Comparison of ENCODE assay signal across 7 cellular contexts in the genomic region with DNA sequence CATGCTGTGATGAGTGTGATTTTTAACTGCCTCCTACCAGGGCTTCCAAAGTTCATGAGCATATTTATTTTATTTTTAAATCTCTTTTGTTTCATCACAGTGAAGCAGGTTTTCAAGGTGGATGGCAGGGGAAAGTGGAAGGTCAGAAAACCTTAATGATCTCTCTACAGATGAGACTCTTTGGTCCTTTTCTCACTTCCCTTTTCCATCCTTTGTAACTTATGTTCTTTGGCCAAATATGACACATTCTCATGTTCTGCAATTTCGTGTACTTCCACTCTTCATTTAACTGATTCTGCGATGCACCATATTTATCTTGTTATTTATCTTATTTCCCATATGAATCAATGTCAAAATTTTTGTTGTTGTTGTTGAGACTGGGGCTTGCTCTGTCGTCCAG.
A peak's percentile ranks its signal among the peaks of the same experiment; 100 is the strongest.
DNase-seq lines count a peak whose midpoint lies in the region; ATAC-seq, FAIRE-seq and TF ChIP-seq lines count a peak whose summit lies in the region.
"Not testable (repeated sequence)": the region's sequence is repeated elsewhere in the genome, so short reads cannot be mapped to it uniquely, and the experiment has no call there.

No MANE protein-coding gene starts in this region.

- H3F3A ChIP-seq in Loucy (ENCODE audit: low read depth) = not testable (repeated sequence)

- peak overlapping the region; percentile 41 for H3K4me3 Mint-ChIP-seq in T-helper 2 cell treated with Interferon-gamma antibody and Interleukin-4, amounts not matched to agents 5 μg/mL and 100 μg/mL, for 36 hours

- peaks cover 11% of the 10 kb centered on the region for H3K27me3 Mint-ChIP-seq in T-helper 2 cell treated with Interferon-gamma antibody and Interleukin-4, amounts not matched to agents 5 μg/mL and 100 μg/mL, for 36 hours (ENCODE audit: low read depth)

- TF ChIP-seq RAD21 in K562 (CRISPR knock-in tag; conservative IDR thresholded peaks at IDR 0.05 in 1 of 2, IDR thresholded peaks at IDR 0.05 in 1 of 2) = not testable (repeated sequence)

- not testable (repeated sequence) for TF ChIP-seq CTCF in Loucy (conservative IDR thresholded peaks at IDR 0.05; ENCODE audit: low read length); K562 (IDR thresholded peaks at IDR 0.05 in 2 of 3, conservative IDR thresholded peaks at IDR 0.05 in 1 of 3; ENCODE audit: insufficient read depth in 2 of 3, low read depth in 1 of 3, low read length in 3 of 3)

- not testable (repeated sequence) for H3K9me3 Mint-ChIP-seq in T-helper 2 cell treated with Interferon-gamma antibody and Interleukin-4, amounts not matched to agents 5 μg/mL and 100 μg/mL, for 36 hours

- H3K36me3 Mint-ChIP-seq in T-helper 2 cell treated with Interferon-gamma antibody and Interleukin-4, amounts not matched to agents 5 μg/mL and 100 μg/mL, for 36 hours (ENCODE audit: low read depth) = peaks cover 33% of the 10 kb centered on the region

- intact Hi-C loops in K562 (cut with micrococcal nuclease) = not testable (repeated sequence)

- H3K9me3 ChIP-seq in Loucy (ENCODE audit: insufficient read depth, low read depth, low read length); K562 (replicated peaks; ENCODE audit: control insufficient read depth, insufficient read depth, low read depth, low read length): not testable (repeated sequence)

- CTCF ChIA-PET in K562 (lab: Yijun Ruan, JAX; ENCODE audit: low intra/inter-chr PET ratio) = not testable (repeated sequence)

- in situ Hi-C loops in K562 (cut with MboI) = not testable (repeated sequence)

- H3K4me2 ChIP-seq in Loucy (ENCODE audit: low read depth, low read length, poor library complexity, severe bottlenecking) = peak overlapping the region; percentile 69
- not testable (repeated sequence) for H3K4me2 ChIP-seq in K562 (ENCODE audit: insufficient read depth, low read length)

- DNase-seq in T-helper 2 cell treated with Interferon-gamma antibody and Interleukin-4, amounts not matched to agents 5 μg/mL and 100 μg/mL, for 36 hours (ENCODE audit: low spot score); K562 (ENCODE audit: extremely low read depth in 1 of 4, low spot score in 3 of 4): not testable (repeated sequence)

- not testable (repeated sequence) for H3K27ac Mint-ChIP-seq in T-helper 2 cell treated with Interferon-gamma antibody and Interleukin-4, amounts not matched to agents 5 μg/mL and 100 μg/mL, for 36 hours

- H3K27ac ChIP-seq in K562 (ENCODE audit: extremely low read depth, low read depth, low read length) = not testable (repeated sequence)

- TF ChIP-seq EP300 in K562 (IDR thresholded peaks at IDR 0.05; ENCODE audit: low read length) = not testable (repeated sequence)

- H3K79me2 ChIP-seq in Loucy (ENCODE audit: insufficient read depth, low read length) = peaks cover 82% of the 10 kb centered on the region
- not testable (repeated sequence) for H3K79me2 ChIP-seq in K562 (ENCODE audit: control insufficient read depth, insufficient read depth, low read length)

- not testable (repeated sequence) for H3K9me2 ChIP-seq in Loucy (replicated peaks; ENCODE audit: low read depth, low read length)

- peaks cover 27% of the 10 kb centered on the region for H3K4me1 ChIP-seq in Loucy (ENCODE audit: insufficient read depth, low read length, poor library complexity, severe bottlenecking)
- not testable (repeated sequence) for H3K4me1 ChIP-seq in K562 (replicated peaks in 1 of 2; ENCODE audit: control insufficient read depth in 2 of 2, insufficient read depth in 2 of 2, low read length in 2 of 2)

- peak overlapping the region; percentile 71 for H3K9ac ChIP-seq in Loucy (ENCODE audit: low read depth, low read length, poor library complexity, severe bottlenecking)
- H3K9ac ChIP-seq in K562 (ENCODE audit: insufficient read depth in 1 of 2, low read depth in 2 of 2, low read length in 2 of 2) = not testable (repeated sequence)

- not testable (repeated sequence) for H3K27me3 ChIP-seq in Loucy (ENCODE audit: insufficient read depth, low read length, poor library complexity, severe bottlenecking); K562 (ENCODE audit: control insufficient read depth in 2 of 2, insufficient read depth in 2 of 2, low read length in 2 of 2)

- not testable (repeated sequence) for H3K9me1 ChIP-seq in K562 (ENCODE audit: control insufficient read depth, insufficient read depth, low read length)

- peaks cover 14% of the 10 kb centered on the region for H3K4me1 Mint-ChIP-seq in T-helper 2 cell treated with Interferon-gamma antibody and Interleukin-4, amounts not matched to agents 5 μg/mL and 100 μg/mL, for 36 hours (ENCODE audit: low read depth)

- BruUV-seq in K562 (replicated peaks; lab: Mats Ljungman, UMichigan) = not testable (repeated sequence)

- ATAC-seq in GM18508 (IDR thresholded peaks at IDR 0.05; ENCODE audit: insufficient read depth, unreplicated experiment) (peak; percentile 78), GM19372 (IDR thresholded peaks at IDR 0.05; ENCODE audit: low read depth, unreplicated experiment) (peak; percentile 97), GM21786 (IDR thresholded peaks at IDR 0.05; ENCODE audit: unreplicated experiment) (peak; percentile 99), HG03103 (IDR thresholded peaks at IDR 0.05; ENCODE audit: low read depth, unreplicated experiment) (peak; percentile 73)
- not testable (repeated sequence) for ATAC-seq in K562

- TF ChIP-seq POLR2A in K562 (conservative IDR thresholded peaks at IDR 0.05) = not testable (repeated sequence)

- WGBS in K562 (ENCODE audit: insufficient coverage, low coverage, missing lambda C conversion rate) = 6% methylated on average over 3 of the region's 3 CpGs

- FAIRE-seq in K562 (lab: Jason Lieb, UNC) = not testable (repeated sequence)

- not testable (repeated sequence) for H4K20me1 ChIP-seq in Loucy (ENCODE audit: insufficient read depth, low read length, poor library complexity, severe bottlenecking); K562 (replicated peaks; ENCODE audit: control insufficient read depth, insufficient read depth, low read length)

- H3K36me3 ChIP-seq in Loucy (ENCODE audit: insufficient read depth, low read length) = peaks cover 19% of the 10 kb centered on the region
- H3K36me3 ChIP-seq in K562 (ENCODE audit: control insufficient read depth, insufficient read depth, low read length) = not testable (repeated sequence)

- POLR2A ChIA-PET in K562 (lab: Yijun Ruan, JAX) = not testable (repeated sequence)

- not testable (repeated sequence) for H2AFZ ChIP-seq in Loucy (ENCODE audit: low read length); K562 (ENCODE audit: low read depth, low read length)

- peak overlapping the region; percentile 79 for H3K4me3 ChIP-seq in Loucy (ENCODE audit: low read length, poor library complexity, severe bottlenecking)
- H3K4me3 ChIP-seq in K562 = not testable (repeated sequence)

TF ChIP-seq in K562, 482 proteins besides CTCF, POLR2A, EP300 and RAD21:
- peak; percentile 28; the same call in 1 of the 2 replicates for TF ChIP-seq SPI1 (IDR thresholded peaks at IDR 0.05; ENCODE audit: borderline replicate concordance, low read depth, low read length)
